1 cellular context compared by ENCODE assay signal in genomic region chr2:47222813-47223564, GRCh38.
TF ChIP-seq lines count a peak whose summit lies in the region.

No MANE protein-coding gene starts in this region.

TF ChIP-seq in K562, 482 proteins besides CTCF, POLR2A, EP300 and RAD21 (continued from another document):
- TF ChIP-seq RREB1 (CRISPR knock-in tag; IDR thresholded peaks at IDR 0.05) (no peak), NR4A1 (CRISPR knock-in tag; IDR thresholded peaks at IDR 0.05) (no peak), NR4A1 (tag; IDR thresholded peaks at IDR 0.05) (no peak), SRSF3 (IDR thresholded peaks at IDR 0.05; ENCODE audit: insufficient read depth, low read length) (no peak), ETS2 (tag; IDR thresholded peaks at IDR 0.05; ENCODE audit: borderline replicate concordance, poor library complexity, severe bottlenecking) (no peak), TSHZ1 (CRISPR knock-in tag; IDR thresholded peaks at IDR 0.05) (no peak), MECOM (CRISPR knock-in tag; IDR thresholded peaks at IDR 0.05) (no peak), ZFP36 (IDR thresholded peaks at IDR 0.05; ENCODE audit: low read depth, low read length, partially characterized antibody) (peak; percentile 42), MCM5 (IDR thresholded peaks at IDR 0.05; ENCODE audit: low read depth) (no peak), ADNP (tag; IDR thresholded peaks at IDR 0.05) (no peak), ZBTB33 (CRISPR knock-in tag; IDR thresholded peaks at IDR 0.05) (peak; percentile 50; the same call in 1 of the 2 replicates), EP400 (IDR thresholded peaks at IDR 0.05) (no peak), XRCC4 (IDR thresholded peaks at IDR 0.05; ENCODE audit: extremely low read depth, insufficient read depth, insufficient read length) (no peak), MGA (IDR thresholded peaks at IDR 0.05) (no peak), TFAM (CRISPR knock-in tag; conservative IDR thresholded peaks at IDR 0.05) (no peak), NFYB (IDR thresholded peaks at IDR 0.05; ENCODE audit: extremely low read depth, insufficient read length) (no peak), ETV5 (CRISPR knock-in tag; IDR thresholded peaks at IDR 0.05; ENCODE audit: low read depth) (no peak), RNF2 (IDR thresholded peaks at IDR 0.05) (no peak), DACH1 (IDR thresholded peaks at IDR 0.05; ENCODE audit: partially characterized antibody) (no peak), BCOR (IDR thresholded peaks at IDR 0.05) (peak; percentile 43; the same call in 1 of the 2 replicates), MEIS2 (IDR thresholded peaks at IDR 0.05; ENCODE audit: partially characterized antibody) (no peak), IFI16 (CRISPR knock-in tag; IDR thresholded peaks at IDR 0.05) (no peak), ZNF124 (CRISPR knock-in tag; IDR thresholded peaks at IDR 0.05) (no peak), KAT7 (CRISPR knock-in tag; IDR thresholded peaks at IDR 0.05; ENCODE audit: borderline replicate concordance) (no peak), EHMT2 (IDR thresholded peaks at IDR 0.05) (no peak)
TF ChIP-seq in K562: peak in this region for 4.
